ENCODE assay signal across 8 cellular contexts in genomic region chrX:63784902-63785692, GRCh38. TPM values are rescaled to one million over a fixed set of nuclear protein-coding genes. Genes with fewer than 3 reads are reported as not detected.
DNase-seq lines count a peak whose midpoint lies in the region; ATAC-seq and TF ChIP-seq lines count a peak whose summit lies in the region.

ARHGEF9 (minus strand) TSS chrX:63785214; CDS start chrX:63785145, 69 bp downstream.

- no peak for TF ChIP-seq POLR2A in thyroid gland (IDR thresholded peaks at IDR 0.05)

- H3K4me2 ChIP-seq in mesenchymal stem cell (ENCODE audit: low read length, poor library complexity, severe bottlenecking) = peak within 1 kb of the TSS; percentile 74

- H3K9ac ChIP-seq in mesenchymal stem cell (ENCODE audit: low read length) = peak within 1 kb of the TSS; percentile 35

- peak; percentile 60 for ATAC-seq in GM18498 (IDR thresholded peaks at IDR 0.05; ENCODE audit: unreplicated experiment)
- no peak for ATAC-seq in HG03521 (IDR thresholded peaks at IDR 0.05; ENCODE audit: unreplicated experiment)

- peak within 1 kb of the TSS; percentile 72 for H4K8ac ChIP-seq in mesenchymal stem cell (ENCODE audit: low read length)

- no peak within 1 kb of the TSS for H3K27ac ChIP-seq in effector memory CD4-positive, alpha-beta T cell (ENCODE audit: insufficient read depth, low read length, poor library complexity, severe bottlenecking)
- H3K27ac ChIP-seq in mesenchymal stem cell (ENCODE audit: low read length, poor library complexity, severe bottlenecking) (no peak within 1 kb of the TSS), thyroid gland (no peak within 1 kb of the TSS)

- no peaks in the 10 kb centered on the region for H3K79me1 ChIP-seq in mesenchymal stem cell (replicated peaks; ENCODE audit: low read length, poor library complexity, severe bottlenecking)

- H4K91ac ChIP-seq in mesenchymal stem cell (ENCODE audit: low read length) = no peak within 1 kb of the TSS

- no peaks in the 10 kb centered on the region for H3K9me3 ChIP-seq in effector memory CD4-positive, alpha-beta T cell (ENCODE audit: control insufficient read depth, low read length)
- H3K9me3 ChIP-seq in mesenchymal stem cell (ENCODE audit: control insufficient read depth, low read length) (no peaks in the 10 kb centered on the region), thyroid gland (no peaks in the 10 kb centered on the region)

- no peaks in the 10 kb centered on the region for H3K4me1 ChIP-seq in effector memory CD4-positive, alpha-beta T cell (ENCODE audit: control insufficient read depth, insufficient read depth, low read length, poor library complexity, severe bottlenecking)
- peaks cover 2% of the 10 kb centered on the region for H3K4me1 ChIP-seq in mesenchymal stem cell (ENCODE audit: control insufficient read depth, insufficient read depth, low read depth, low read length)
- no peaks in the 10 kb centered on the region for H3K4me1 ChIP-seq in thyroid gland

- no peak within 1 kb of the TSS for H2AK5ac ChIP-seq in mesenchymal stem cell (ENCODE audit: low read length, severe bottlenecking)

- H2AFZ ChIP-seq in mesenchymal stem cell (ENCODE audit: low read depth, low read length) = peak within 1 kb of the TSS; percentile 46

- peak within 1 kb of the TSS; percentile 25 for H2BK5ac ChIP-seq in mesenchymal stem cell (ENCODE audit: low read depth, low read length, poor library complexity, severe bottlenecking)

- 3% methylated on average over 15 of the region's 30 CpGs for WGBS in mesenchymal stem cell
- 1 to 7% methylated on average over 2 to 12 of the region's 30 CpGs for WGBS in thyroid gland, 2 donors

- no peak within 1 kb of the TSS for H2BK15ac ChIP-seq in mesenchymal stem cell (ENCODE audit: low read depth, poor library complexity, severe bottlenecking)

- H3K18ac ChIP-seq in mesenchymal stem cell (ENCODE audit: low read depth in 1 of 2, low read length in 2 of 2) = peak within 1 kb of the TSS; percentile 43 to 80

- intact Hi-C loops in thyroid gland (cut with DNase I) = no loop called here

- peak within 1 kb of the TSS; percentile 49 for H2BK120ac ChIP-seq in mesenchymal stem cell (ENCODE audit: low read depth, low read length)

- H2BK12ac ChIP-seq in mesenchymal stem cell (ENCODE audit: low read length in 2 of 2) = no peak within 1 kb of the TSS

- no peak for TF ChIP-seq CTCF in thyroid gland (IDR thresholded peaks at IDR 0.05)

- peak within 1 kb of the TSS; percentile 45 for H3K4me3 ChIP-seq in effector memory CD4-positive, alpha-beta T cell (ENCODE audit: insufficient read depth, low read depth, low read length, poor library complexity, severe bottlenecking)
- H3K4me3 ChIP-seq in mesenchymal stem cell (ENCODE audit: insufficient read depth in 1 of 2, low read depth in 1 of 2, low read length in 2 of 2) = peak within 1 kb of the TSS; percentile 62 to 63
- peak within 1 kb of the TSS in 1 of 3 donors; percentile 30 for H3K4me3 ChIP-seq in thyroid gland (replicated peaks in 1 of 3)

- peak within 1 kb of the TSS in 1 of 2 experiments; percentile 74 for H3K14ac ChIP-seq in mesenchymal stem cell (ENCODE audit: low read length in 2 of 2)

- no peaks in the 10 kb centered on the region for H3K36me3 ChIP-seq in effector memory CD4-positive, alpha-beta T cell (ENCODE audit: control insufficient read depth, insufficient read depth, low read length)
- H3K36me3 ChIP-seq in mesenchymal stem cell (ENCODE audit: control insufficient read depth in 1 of 2, insufficient read depth in 2 of 2, low read depth in 1 of 2, low read length in 2 of 2) (no peaks in the 10 kb centered on the region), thyroid gland (no peaks in the 10 kb centered on the region)

- no peak within 1 kb of the TSS for H3K23ac ChIP-seq in mesenchymal stem cell (ENCODE audit: low read length in 2 of 2)

- H3K4ac ChIP-seq in mesenchymal stem cell (ENCODE audit: low read depth in 1 of 2, low read length in 2 of 2) = peak within 1 kb of the TSS in 1 of 2 experiments; percentile 82

- DNase-seq in OCI-M1 (lab: John Stamatoyannopoulos, UW) = peak; percentile 14
- DNase-seq in effector memory CD4-positive, alpha-beta T cell = no peak
- DNase-seq in mesenchymal stem cell = peak; percentile 22
- peak; percentile 29 to 34 for DNase-seq in thyroid gland
- DNase-seq in CD1c-positive myeloid dendritic cell (ENCODE audit: extremely low spot score) = no peak
- DNase-seq in HCEC 1CT = no peak

- no peaks in the 10 kb centered on the region for H3K27me3 ChIP-seq in effector memory CD4-positive, alpha-beta T cell (replicated peaks; ENCODE audit: control insufficient read depth, insufficient read depth, low read length, poor library complexity, severe bottlenecking)
- H3K27me3 ChIP-seq in mesenchymal stem cell (ENCODE audit: control insufficient read depth in 1 of 2, insufficient read depth in 1 of 2, low read length in 2 of 2) (peaks cover 0 to 14% of the 10 kb centered on the region in 2 experiments), thyroid gland (no peaks in the 10 kb centered on the region)

RNA-seq across cellular contexts. Expression of gene ARHGEF9, which starts in this region (rescaled TPM):
- 18.5 TPM for polyA plus RNA-seq in mesenchymal stem cell (2013, experiment 1 of 2)
- 19.2 TPM for polyA plus RNA-seq in mesenchymal stem cell (2013, experiment 2 of 2)
- total RNA-seq in thyroid gland = 10 to 100 TPM; 20.2 to 27.0 (median 25.0) TPM

Comparison
In these comparisons a context has a peak if more than half of its experiments do, and no peak if none do; other contexts are left out.
1. DNase-seq: peak in OCI-M1 (single experiment), mesenchymal stem cell (single experiment) and thyroid gland (2 of 2); none in effector memory CD4-positive, alpha-beta T cell (0 of 3), CD1c-positive myeloid dendritic cell (single experiment) and HCEC 1CT (single experiment).